In genomic region chr22:23898006-23898974, GRCh38 we compare ENCODE assay signal across 1 cellular context.
TF ChIP-seq lines count a peak whose summit lies in the region.

No MANE protein-coding gene starts in this region.

TF ChIP-seq in GM12878, 131 proteins besides CTCF, POLR2A, EP300 and RAD21:
- TF ChIP-seq KDM1A (IDR thresholded peaks at IDR 0.05; ENCODE audit: borderline replicate concordance): no peak
- TF ChIP-seq POLR2AphosphoS2 (IDR thresholded peaks at IDR 0.05; ENCODE audit: low read depth, low read length): 0 out of 2 replicates have a peak, but pooled peaks have one; percentile 27
- no peak for TF ChIP-seq HDAC6 (IDR thresholded peaks at IDR 0.05; ENCODE audit: unreplicated experiment)
- TF ChIP-seq POU2F2 (IDR thresholded peaks at IDR 0.05; ENCODE audit: borderline replicate concordance, low read depth, low read length): no peak
- peak; percentile 24; the same call in 1 of the 2 replicates for TF ChIP-seq SPI1 (IDR thresholded peaks at IDR 0.05; ENCODE audit: borderline replicate concordance, insufficient read depth, low read depth, low read length)
- TF ChIP-seq HDAC2 (IDR thresholded peaks at IDR 0.05): no peak
